In genomic region chr1:43067233-43067745, GRCh38 we compare ENCODE assay signal across 1 cellular context.
TF ChIP-seq lines count a peak whose summit lies in the region.

No MANE protein-coding gene starts in this region.

TF ChIP-seq in H1, 55 proteins besides CTCF, POLR2A, EP300 and RAD21 (continued from another document):
- no peak for TF ChIP-seq ASH2L (IDR thresholded peaks at IDR 0.05; ENCODE audit: low read length)
- TF ChIP-seq POLR2AphosphoS5 (IDR thresholded peaks at IDR 0.05; ENCODE audit: low read depth, low read length), result no peak
- TF ChIP-seq TEAD4 (IDR thresholded peaks at IDR 0.05; ENCODE audit: low read depth, low read length), result no peak
- TF ChIP-seq ATF3 (IDR thresholded peaks at IDR 0.05; ENCODE audit: insufficient read depth, low read depth, low read length), result no peak
- no peak for TF ChIP-seq KDM1A (IDR thresholded peaks at IDR 0.05; ENCODE audit: borderline replicate concordance, low read length)
- no peak for TF ChIP-seq BRCA1 (IDR thresholded peaks at IDR 0.05; ENCODE audit: low read depth, low read length)
- no peak for TF ChIP-seq JUN (IDR thresholded peaks at IDR 0.05; ENCODE audit: low read depth, low read length)
- no peak for TF ChIP-seq SUZ12 (IDR thresholded peaks at IDR 0.05; ENCODE audit: low read length)
- no peak for TF ChIP-seq BCL11A (IDR thresholded peaks at IDR 0.05; ENCODE audit: low read depth in 2 of 2, low read length in 2 of 2)
- TF ChIP-seq MAFK (IDR thresholded peaks at IDR 0.05; ENCODE audit: low read depth, low read length), result no peak
- TF ChIP-seq KDM5A (IDR thresholded peaks at IDR 0.05; ENCODE audit: low read length), result no peak
- no peak for TF ChIP-seq CHD2 (IDR thresholded peaks at IDR 0.05; ENCODE audit: low read length)
- TF ChIP-seq EZH2 (IDR thresholded peaks at IDR 0.05; ENCODE audit: low read depth, low read length, severe bottlenecking), result no peak
- TF ChIP-seq E2F6 (IDR thresholded peaks at IDR 0.05), result no peak
- TF ChIP-seq CHD7 (IDR thresholded peaks at IDR 0.05; ENCODE audit: insufficient replicate concordance, low read length), result no peak
- no peak for TF ChIP-seq HDAC2 (IDR thresholded peaks at IDR 0.05; ENCODE audit: borderline replicate concordance in 1 of 2, low read depth in 2 of 2, low read length in 2 of 2)
